Comparison of ENCODE assay signal across 10 cellular contexts in genomic region chr17:64084086-64084939, GRCh38. TPM values are rescaled to one million over a fixed set of nuclear protein-coding genes. Genes with fewer than 3 reads are reported as not detected.
DNase-seq lines count a peak whose midpoint lies in the region; TF ChIP-seq lines count a peak whose summit lies in the region.
"Had no signal": no experiment of that assay in that cellular context is flagged by ENCODE, and none has a peak within 500 bp of the region (broad histone marks: within the 10 kb centered on the region; RNA-seq: fewer than 3 reads in every experiment).

No MANE protein-coding gene starts in this region.

- H3K27me3 ChIP-seq in Peyer's patch (no peaks in the 10 kb centered on the region), transverse colon (no peaks in the 10 kb centered on the region)

- H3K4me1 ChIP-seq in Peyer's patch (peaks cover 0 to 38% (median 17%) of the 10 kb centered on the region in 4 donors), transverse colon (peaks cover 27 to 48% (median 32%) of the 10 kb centered on the region in 4 donors)

- TF ChIP-seq POLR2A in Peyer's patch (IDR thresholded peaks at IDR 0.05) (no peak), transverse colon (IDR thresholded peaks at IDR 0.05) (no peak)

- TF ChIP-seq EP300 in transverse colon (IDR thresholded peaks at IDR 0.05; ENCODE audit: low read depth) = no peak

- peak overlapping the region; percentile 26 to 85 (median 52) for H3K27ac ChIP-seq in Peyer's patch
- peak overlapping the region; percentile 50 to 66 (median 60) for H3K27ac ChIP-seq in transverse colon

- intact Hi-C loops in transverse colon (cut with DNase I; ENCODE audit: low total_unique reads) = no loop called here
- intact Hi-C loops in activated T-helper 2 cell treated with anti-CD3 and anti-CD28 coated beads, Interferon-gamma antibody, Interleukin-2, Interleukin-4, amounts not matched to agents 10 μg/mL and 5 μg/mL and 100 μg/mL, durations not matched to agents 14 hours and 24 hours and 36 hours (cut with micrococcal nuclease) = loop anchor here (5.0 to 10.0 kb wide), 2 partner anchors 62 to 300 kb away; partner anchors contain the start of gene ICAM2

- 41 to 45% methylated on average over 10 of the region's 10 CpGs for WGBS in transverse colon (ENCODE audit: low coverage in 1 of 2), 2 donors

- peak; percentile 37 for DNase-seq in NCI-H748 (lab: John Stamatoyannopoulos, UW; ENCODE audit: unreplicated experiment)
- DNase-seq in NCI-H748 treated with DMSO at 0.1 percent for 48 hours (lab: John Stamatoyannopoulos, UW) = no peak
- DNase-seq in Peyer's patch = peak in 1 of 3 donors; percentile 64
- peak; percentile 70 for DNase-seq in fibroblast of peridontal ligament (ENCODE audit: extremely low read depth)
- peak; percentile 46 for DNase-seq in transverse colon
- no peak for DNase-seq in activated T-helper 2 cell treated with anti-CD3 and anti-CD28 coated beads, Interferon-gamma antibody, Interleukin-2, Interleukin-4, amounts not matched to agents 10 μg/mL and 5 μg/mL and 100 μg/mL, durations not matched to agents 14 hours and 24 hours and 36 hours (ENCODE audit: low spot score)
- DNase-seq in glomerular visceral epithelial cell (ENCODE audit: extremely low spot score) = no peak
- DNase-seq in OCI-M2 (lab: John Stamatoyannopoulos, UW; ENCODE audit: unreplicated experiment) = no peak
- DNase-seq: activated CD8-positive, alpha-beta memory T cell treated with anti-CD3 and anti-CD28 coated beads for 24 hours; midbrain had no signal

- H3K9me3 ChIP-seq in Peyer's patch = no peaks in the 10 kb centered on the region
- no peaks in the 10 kb centered on the region for H3K9me3 ChIP-seq in transverse colon

- H3K4me3 ChIP-seq in Peyer's patch (no peak overlapping the region), transverse colon (no peak overlapping the region)

- peaks cover 53% of the 10 kb centered on the region for H3K4me1 Mint-ChIP-seq in activated T-helper 2 cell treated with anti-CD3 and anti-CD28 coated beads, Interferon-gamma antibody, Interleukin-2, Interleukin-4, amounts not matched to agents 10 μg/mL and 5 μg/mL and 100 μg/mL, durations not matched to agents 14 hours and 24 hours and 36 hours (ENCODE audit: low read depth)

- peak in 1 of 6 experiments; percentile 35 for TF ChIP-seq CTCF in Peyer's patch (IDR thresholded peaks at IDR 0.05)
- no peak for TF ChIP-seq CTCF in transverse colon (IDR thresholded peaks at IDR 0.05)

- H3K36me3 ChIP-seq in Peyer's patch (no peaks in the 10 kb centered on the region), transverse colon (no peaks in the 10 kb centered on the region)

- no peaks in the 10 kb centered on the region for H3K9me3 Mint-ChIP-seq in activated T-helper 2 cell treated with anti-CD3 and anti-CD28 coated beads, Interferon-gamma antibody, Interleukin-2, Interleukin-4, amounts not matched to agents 10 μg/mL and 5 μg/mL and 100 μg/mL, durations not matched to agents 14 hours and 24 hours and 36 hours

- no peak overlapping the region for H3K27ac Mint-ChIP-seq in activated T-helper 2 cell treated with anti-CD3 and anti-CD28 coated beads, Interferon-gamma antibody, Interleukin-2, Interleukin-4, amounts not matched to agents 10 μg/mL and 5 μg/mL and 100 μg/mL, durations not matched to agents 14 hours and 24 hours and 36 hours

- peaks cover 48% of the 10 kb centered on the region for H3K36me3 Mint-ChIP-seq in activated T-helper 2 cell treated with anti-CD3 and anti-CD28 coated beads, Interferon-gamma antibody, Interleukin-2, Interleukin-4, amounts not matched to agents 10 μg/mL and 5 μg/mL and 100 μg/mL, durations not matched to agents 14 hours and 24 hours and 36 hours (ENCODE audit: low read depth)

- in situ Hi-C loops in transverse colon (cut with MboI; ENCODE audit: low pct_ligation_motif_present in 1 of 4, low pct_unique_long_range_greater_than_20kb in 1 of 4, low sequenced_read_pairs in 3 of 4) = no loop called here

- no peaks in the 10 kb centered on the region for H3K27me3 Mint-ChIP-seq in activated T-helper 2 cell treated with anti-CD3 and anti-CD28 coated beads, Interferon-gamma antibody, Interleukin-2, Interleukin-4, amounts not matched to agents 10 μg/mL and 5 μg/mL and 100 μg/mL, durations not matched to agents 14 hours and 24 hours and 36 hours (ENCODE audit: low read depth)

- no peak overlapping the region for H3K4me3 Mint-ChIP-seq in activated T-helper 2 cell treated with anti-CD3 and anti-CD28 coated beads, Interferon-gamma antibody, Interleukin-2, Interleukin-4, amounts not matched to agents 10 μg/mL and 5 μg/mL and 100 μg/mL, durations not matched to agents 14 hours and 24 hours and 36 hours (ENCODE audit: low read depth)

RNA-seq across cellular contexts. Expression of gene ERN1, which starts 45.6 kb away (rescaled TPM):
- total RNA-seq in Peyer's patch (10 to 100 TPM; 17.2 to 30.0 (median 24.0) TPM), transverse colon (10 to 100 TPM in 3 of 4 donors, 1 to 10 TPM in 1; 7.8 to 29.2 (median 12.8) TPM)
- total RNA-seq in activated T-helper 2 cell treated with anti-CD3 and anti-CD28 coated beads, Interferon-gamma antibody, Interleukin-2, Interleukin-4, amounts not matched to agents 10 μg/mL and 5 μg/mL and 100 μg/mL, durations not matched to agents 14 hours and 24 hours and 36 hours = 91.0 and 93.4 TPM in 2 replicates

Comparison
In these comparisons a context has a peak if more than half of its experiments do, and no peak if none do; other contexts are left out.
1. DNase-seq: peak in NCI-H748 (single experiment), fibroblast of peridontal ligament (single experiment) and transverse colon (single experiment); none in NCI-H748 treated with DMSO at 0.1 percent for 48 hours (single experiment), activated T-helper 2 cell treated with anti-CD3 and anti-CD28 coated beads, Interferon-gamma antibody, Interleukin-2, Interleukin-4, amounts not matched to agents 10 μg/mL and 5 μg/mL and 100 μg/mL, durations not matched to agents 14 hours and 24 hours and 36 hours (single experiment), glomerular visceral epithelial cell (single experiment) and OCI-M2 (single experiment).